Comparison of ENCODE assay signal across 9 cellular contexts in genomic region chr16:66936462-66936861, GRCh38. TPM values are rescaled to one million over a fixed set of nuclear protein-coding genes. Genes with fewer than 3 reads are reported as not detected.
A peak's percentile ranks its signal among the peaks of the same experiment; 100 is the strongest.
DNase-seq lines count a peak whose midpoint lies in the region; ATAC-seq and TF ChIP-seq lines count a peak whose summit lies in the region.
"Had no signal": no experiment of that assay in that cellular context is flagged by ENCODE, and none has a peak within 500 bp of the region (broad histone marks: within the 10 kb centered on the region; RNA-seq: fewer than 3 reads in every experiment).

No MANE protein-coding gene starts in this region.

- no peaks in the 10 kb centered on the region for H3K9me3 ChIP-seq in right lobe of liver
- H3K9me3 ChIP-seq: tibial artery had no signal

- no peaks in the 10 kb centered on the region for H3K27me3 ChIP-seq in right lobe of liver
- H3K27me3 ChIP-seq: tibial artery had no signal

- WGBS in right lobe of liver (ENCODE audit: insufficient coverage, low coverage, low lambda C conversion rate, missing lambda C conversion rate), result 31% methylated on average over 4 of the region's 6 CpGs

- no peak for ATAC-seq in activated T-helper 17 cell treated with anti-CD3 and anti-CD28 coated beads, Interleukin-2, amount 50 U/mL, for 72 hours (replicated peaks)
- ATAC-seq in right lobe of liver, result peak; percentile 52 to 65 (median 57)

- peak overlapping the region; percentile 98 for H3K4me3 Mint-ChIP-seq in activated T-helper 17 cell treated with anti-CD3 and anti-CD28 coated beads, Interleukin-2, amount 50 U/mL, for 72 hours

- no peaks in the 10 kb centered on the region for H3K9me3 Mint-ChIP-seq in activated T-helper 17 cell treated with anti-CD3 and anti-CD28 coated beads, Interleukin-2, amount 50 U/mL, for 72 hours

- peaks cover 0 to 43% (median 19%) of the 10 kb centered on the region in 4 donors for H3K4me1 ChIP-seq in right lobe of liver

- H3K36me3 ChIP-seq in right lobe of liver, result peaks cover 4 to 36% (median 22%) of the 10 kb centered on the region in 4 donors

- H3K27me3 Mint-ChIP-seq in activated T-helper 17 cell treated with anti-CD3 and anti-CD28 coated beads, Interleukin-2, amount 50 U/mL, for 72 hours, result no peaks in the 10 kb centered on the region

- peak overlapping the region; percentile 94 to 100 (median 98) for H3K4me3 ChIP-seq in right lobe of liver

- no peak for TF ChIP-seq CTCF in C4-2B (conservative IDR thresholded peaks at IDR 0.05)
- TF ChIP-seq CTCF in right lobe of liver (IDR thresholded peaks at IDR 0.05), result no peak

- H3K27ac ChIP-seq in C4-2B (peak overlapping the region; percentile 20), right lobe of liver (peak overlapping the region; percentile 95 to 99 (median 96))

- H3K36me3 Mint-ChIP-seq in activated T-helper 17 cell treated with anti-CD3 and anti-CD28 coated beads, Interleukin-2, amount 50 U/mL, for 72 hours (ENCODE audit: low read depth), result peaks cover 72% of the 10 kb centered on the region

- intact Hi-C loops in right lobe of liver (cut with DNase I), result no loop called here

- DNase-seq in right lobe of liver, result peak in 2 of 3 donors; percentile 79 to 82
- no peak for DNase-seq in COLO668 (lab: John Stamatoyannopoulos, UW; ENCODE audit: unreplicated experiment)
- no peak for DNase-seq in cerebellar nuclear complex (lab: John Stamatoyannopoulos, UW)
- DNase-seq in cerebellum (ENCODE audit: low spot score), result no peak
- DNase-seq: DMS79 treated with DMSO at 0.1 percent for 48 hours, NCI-H524 treated with DMSO at 0.1 percent for 48 hours, tibial artery had no signal

- H3K4me1 Mint-ChIP-seq in activated T-helper 17 cell treated with anti-CD3 and anti-CD28 coated beads, Interleukin-2, amount 50 U/mL, for 72 hours, result peaks cover 27% of the 10 kb centered on the region

- peak overlapping the region; percentile 68 for H3K27ac Mint-ChIP-seq in activated T-helper 17 cell treated with anti-CD3 and anti-CD28 coated beads, Interleukin-2, amount 50 U/mL, for 72 hours

- TF ChIP-seq POLR2A in right lobe of liver (IDR thresholded peaks at IDR 0.05), result peak; percentile 30

RNA-seq across cellular contexts. Expression of gene CES2, which starts 1.1 kb away (rescaled TPM):
- total RNA-seq in activated T-helper 17 cell treated with anti-CD3 and anti-CD28 coated beads, Interleukin-2, amount 50 U/mL, for 72 hours, result 10 to 100 TPM; 31.2 to 31.5 TPM
- total RNA-seq in right lobe of liver (100 to 1,000 TPM; 226 to 357 (median 263) TPM), cerebellum (32.0 TPM)

RNA-seq across cellular contexts. Expression of gene CIAO2B, which starts 2.3 kb away (rescaled TPM):
- 100 to 1,000 TPM; 153 to 167 TPM for total RNA-seq in activated T-helper 17 cell treated with anti-CD3 and anti-CD28 coated beads, Interleukin-2, amount 50 U/mL, for 72 hours
- total RNA-seq in right lobe of liver (100 to 1,000 TPM in 2 of 6 experiments, 10 to 100 TPM in 4; 40.6 to 111 (median 47.4) TPM), cerebellum (60.5 TPM)

RNA-seq across cellular contexts. Expression of gene RRAD, which starts 11.1 kb away (rescaled TPM):
- 1 to 10 TPM; 2.1 to 6.5 TPM for total RNA-seq in activated T-helper 17 cell treated with anti-CD3 and anti-CD28 coated beads, Interleukin-2, amount 50 U/mL, for 72 hours
- 1 to 10 TPM in 3 of 6 experiments, under 1 TPM in 2, not detected in 1; 0.51 to 7.7 (median 3.0) TPM for total RNA-seq in right lobe of liver
- total RNA-seq in cerebellum, result 1.1 TPM

RNA-seq across cellular contexts. Expression of gene CDH16, which starts 17.8 kb away (rescaled TPM):
- total RNA-seq in activated T-helper 17 cell treated with anti-CD3 and anti-CD28 coated beads, Interleukin-2, amount 50 U/mL, for 72 hours, result not detected
- under 1 TPM in 4 of 6 experiments, not detected in 2; 0.07 to 0.47 (median 0.22) TPM for total RNA-seq in right lobe of liver
- not detected for total RNA-seq in cerebellum

RNA-seq across cellular contexts. Expression of gene CES3, which starts 24.6 kb away (rescaled TPM):
- 1 to 10 TPM; 2.6 to 4.2 TPM for total RNA-seq in activated T-helper 17 cell treated with anti-CD3 and anti-CD28 coated beads, Interleukin-2, amount 50 U/mL, for 72 hours
- total RNA-seq in right lobe of liver (10 to 100 TPM; 19.1 to 82.4 (median 35.9) TPM), cerebellum (1.5 TPM)

Comparison
In these comparisons a context has a peak if more than half of its experiments do, and no peak if none do; other contexts are left out.
1. DNase-seq: peak in right lobe of liver (2 of 3); none in COLO668 (single experiment), cerebellar nuclear complex (0 of 2) and cerebellum (single experiment).